In genomic region chr3:100590114-100590839, GRCh38 we compare ENCODE assay signal across 8 cellular contexts. TPM values are rescaled to one million over a fixed set of nuclear protein-coding genes. Genes with fewer than 3 reads are reported as not detected.
DNase-seq lines count a peak whose midpoint lies in the region; ATAC-seq and TF ChIP-seq lines count a peak whose summit lies in the region.

No MANE protein-coding gene starts in this region.

- H3K27me3 Mint-ChIP-seq in endothelial cell (ENCODE audit: unreplicated experiment) = no peaks in the 10 kb centered on the region

- no peak overlapping the region for H3K27ac Mint-ChIP-seq in endothelial cell (ENCODE audit: unreplicated experiment)

- peak; percentile 45 for DNase-seq in COR-L47 (lab: John Stamatoyannopoulos, UW)
- peak; percentile 63 for DNase-seq in HPDE6-E6E7 (ENCODE audit: extremely low spot score)
- DNase-seq in NCI-H774 (lab: John Stamatoyannopoulos, UW) = peak; percentile 52
- DNase-seq in activated CD8-positive, alpha-beta memory T cell treated with anti-CD3 and anti-CD28 coated beads for 4 hours (ENCODE audit: low read depth in 2 of 2) = peak; percentile 13 to 31
- peak; percentile 64 for DNase-seq in endothelial cell (ENCODE audit: low spot score)
- peak; percentile 70 for DNase-seq in mucosa of gallbladder (ENCODE audit: low spot score)
- peak; percentile 30 for DNase-seq in stimulated activated naive CD4-positive, alpha-beta T cell treated with Interleukin-2 at 50 U/mL for 16 hours (lab: John Stamatoyannopoulos, UW)

- peaks cover 3% of the 10 kb centered on the region for H3K9me3 Mint-ChIP-seq in endothelial cell (ENCODE audit: unreplicated experiment)

- no peaks in the 10 kb centered on the region for H3K4me1 Mint-ChIP-seq in endothelial cell (ENCODE audit: unreplicated experiment)

- TF ChIP-seq CTCF in endothelial cell (IDR thresholded peaks at IDR 0.05; ENCODE audit: unreplicated experiment) = peak; percentile 97

- ATAC-seq in GM19452 (IDR thresholded peaks at IDR 0.05; ENCODE audit: unreplicated experiment) = peak; percentile 78

- H3K36me3 Mint-ChIP-seq in endothelial cell (ENCODE audit: low read depth, unreplicated experiment) = no peaks in the 10 kb centered on the region

- H3K4me3 Mint-ChIP-seq in endothelial cell (ENCODE audit: unreplicated experiment) = peak overlapping the region; percentile 28

RNA-seq across cellular contexts. Expression of gene ADGRG7, which starts 19.1 kb away (rescaled TPM):
- total RNA-seq in endothelial cell (ENCODE audit: unreplicated experiment) (not detected), mucosa of gallbladder (2.0 TPM)

Comparison
In these comparisons a context has a peak if more than half of its experiments do, and no peak if none do; other contexts are left out.
1. Peak in every context shown above with its lines: DNase-seq and ATAC-seq.